ENCODE assay signal across 1 cellular context in genomic region chr7:150384406-150385239, GRCh38.
TF ChIP-seq lines count a peak whose summit lies in the region.

No MANE protein-coding gene starts in this region.

TF ChIP-seq in GM23338, 12 proteins besides CTCF, POLR2A, EP300 and RAD21:
- TF ChIP-seq ZNF331 (CRISPR knock-in tag; IDR thresholded peaks at IDR 0.05; ENCODE audit: low read depth) (no peak), POLR2AphosphoS5 (IDR thresholded peaks at IDR 0.05; ENCODE audit: low read depth) (no peak), EZH2phosphoT487 (IDR thresholded peaks at IDR 0.05; ENCODE audit: unreplicated experiment) (no peak), STAT1 (IDR thresholded peaks at IDR 0.05; ENCODE audit: unreplicated experiment) (no peak), JUNB (IDR thresholded peaks at IDR 0.05; ENCODE audit: unreplicated experiment) (no peak), ZNF114 (CRISPR knock-in tag; IDR thresholded peaks at IDR 0.05) (no peak)
